In the genomic region with DNA sequence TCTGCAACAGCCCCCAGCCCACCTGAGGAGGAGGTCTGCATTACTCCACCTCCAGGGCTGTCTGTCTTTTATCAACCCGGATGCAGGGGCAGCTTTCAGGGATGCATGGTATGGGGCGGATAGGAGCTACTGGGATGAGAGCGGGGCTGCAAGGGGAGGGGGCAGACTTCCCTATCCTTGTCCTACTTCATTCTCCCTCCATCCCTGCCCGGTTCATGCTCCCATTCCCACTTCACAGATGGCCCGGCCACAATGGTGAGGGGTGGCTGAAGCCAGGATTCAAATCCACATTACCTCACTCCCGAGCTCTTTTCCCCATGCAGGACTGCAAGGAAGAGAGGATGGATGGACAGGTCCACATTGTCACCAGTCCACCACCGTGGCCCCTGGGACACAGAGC, we compare ENCODE assay signal across 19 cellular contexts. TPM values are rescaled to one million over a fixed set of nuclear protein-coding genes. Genes with fewer than 3 reads are reported as not detected.
"Had no signal": no experiment of that assay in that cellular context is flagged by ENCODE, and none has a peak within 500 bp of the region (broad histone marks: within the 10 kb centered on the region; RNA-seq: fewer than 3 reads in every experiment).

No MANE protein-coding gene starts in this region.

- H3K4me3 ChIP-seq: esophagus squamous epithelium, neural progenitor cell, pancreas, SJSA1 had no signal

- H3K9me3 ChIP-seq: esophagus squamous epithelium, pancreas, SJSA1 had no signal

- H3K36me3 ChIP-seq: esophagus squamous epithelium, neural progenitor cell, pancreas, SJSA1 had no signal

- H3K27ac ChIP-seq: esophagus squamous epithelium, neural progenitor cell, pancreas, SJSA1 had no signal

- H3K27me3 ChIP-seq: neural progenitor cell, SJSA1 had no signal

- H3K4me1 ChIP-seq: esophagus squamous epithelium, neural progenitor cell, pancreas, SJSA1 had no signal

- DNase-seq: activated CD4-positive, alpha-beta T cell treated with anti-CD3 and anti-CD28 coated beads for 1 hour; amniotic stem cell; esophagus squamous epithelium; foreskin fibroblast; glutamatergic neuron; left ventricle myocardium superior; stimulated activated CD4-positive, alpha-beta T cell treated with anti-CD3 and anti-CD28 coated beads, Interleukin-1b, Interleukin-23, amount 100 ng/mL, for 48 hours; T-helper 9 cell; trophoblast cell had no signal

- FAIRE-seq: keratinocyte, pancreas had no signal

RNA-seq across cellular contexts. Expression of a gene that starts 40.5 kb away (rescaled TPM):
- total RNA-seq: activated CD4-positive, alpha-beta memory T cell treated with anti-CD3 and anti-CD28 coated beads, Interleukin-2, amount 10 ng/mL, durations not matched to agents 7 days and 5 days; activated T-helper 2 cell treated with anti-CD3 and anti-CD28 coated beads, Interferon-gamma antibody, Interleukin-2, Interleukin-4, amounts not matched to agents 10 μg/mL and 5 μg/mL and 100 μg/mL, durations not matched to agents 14 hours and 24 hours and 36 hours; dermis microvascular lymphatic vessel endothelial cell; esophagus squamous epithelium; left ventricle myocardium superior; mesothelial cell of epicardium; myocyte; pancreas; SJSA1; subcutaneous adipose tissue had no signal
